In the genomic region with DNA sequence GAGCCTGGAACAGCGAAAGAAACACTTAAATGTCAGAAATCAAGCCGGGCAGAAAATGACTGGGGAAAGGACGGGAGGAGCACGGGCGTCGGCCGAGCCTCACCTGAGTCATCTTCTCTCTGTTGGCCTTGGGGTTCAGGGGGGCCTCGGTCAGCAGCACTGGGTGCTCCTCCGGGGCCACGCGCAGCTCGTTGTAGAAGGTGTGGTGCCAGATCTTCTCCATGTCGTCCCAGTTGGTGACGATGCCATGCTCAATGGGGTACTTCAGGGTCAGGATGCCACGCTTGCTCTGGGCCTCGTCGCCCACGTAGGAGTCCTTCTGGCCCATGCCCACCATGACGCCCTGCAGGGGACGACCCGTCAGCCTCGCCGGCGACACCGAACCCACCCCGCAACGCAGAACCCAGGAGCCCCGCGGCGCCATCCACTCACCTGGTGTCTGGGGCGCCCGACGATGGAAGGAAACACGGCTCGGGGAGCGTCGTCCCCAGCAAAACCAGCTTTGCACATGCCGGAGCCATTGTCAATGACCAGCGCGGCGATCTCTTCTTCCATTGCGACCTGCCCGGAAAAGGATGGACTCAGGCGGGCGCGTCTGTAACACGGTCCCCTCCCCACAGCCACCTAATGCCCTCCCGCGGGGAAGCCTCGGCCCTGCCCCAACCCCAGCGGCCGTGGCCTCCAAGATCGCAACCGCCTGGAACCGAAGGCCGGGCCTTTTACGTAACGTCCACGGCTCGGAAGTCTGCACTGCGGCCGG, we compare ENCODE assay signal across 8 cellular contexts. TPM values are rescaled to one million over a fixed set of nuclear protein-coding genes. Genes with fewer than 3 reads are reported as not detected.
A peak's percentile ranks its signal among the peaks of the same experiment; 100 is the strongest.
DNase-seq lines count a peak whose midpoint lies in the region; ATAC-seq and TF ChIP-seq lines count a peak whose summit lies in the region.

No MANE protein-coding gene starts in this region.

- peak overlapping the region; percentile 96 for H3K27ac Mint-ChIP-seq in neural progenitor cell

- H2AFZ ChIP-seq in neural progenitor cell (replicated peaks): no peak overlapping the region

- H3K27me3 ChIP-seq in BLaER1 (no peaks in the 10 kb centered on the region), neural progenitor cell (peaks cover 29% of the 10 kb centered on the region)

- peaks cover 39% of the 10 kb centered on the region for H3K36me3 Mint-ChIP-seq in neural progenitor cell

- H3K27me3 Mint-ChIP-seq in neural progenitor cell (ENCODE audit: insufficient read depth, low read depth): peaks cover 43% of the 10 kb centered on the region

- peak; percentile 1 for ATAC-seq in HG02759 (IDR thresholded peaks at IDR 0.05; ENCODE audit: unreplicated experiment)

- peaks cover 9% of the 10 kb centered on the region; the same call in 1 of the 2 replicates for H3K9me3 ChIP-seq in BLaER1
- no peaks in the 10 kb centered on the region for H3K9me3 ChIP-seq in neural progenitor cell (ENCODE audit: low read depth)

- peak overlapping the region; percentile 97 for H3K4me3 ChIP-seq in BLaER1
- peak overlapping the region; percentile 98 for H3K4me3 ChIP-seq in neural progenitor cell

- peak overlapping the region; percentile 98 for H3K4me3 Mint-ChIP-seq in neural progenitor cell

- peak; percentile 51 for DNase-seq in activated CD4-positive, alpha-beta T cell treated with anti-CD3 and anti-CD28 coated beads for 48 hours
- DNase-seq in epithelial cell of prostate (ENCODE audit: low read depth, low spot score): no peak
- no peak for DNase-seq in neural progenitor cell (ENCODE audit: low spot score)
- no peak for DNase-seq in DMS 273 treated with DMSO at 0.1 percent for 48 hours (lab: John Stamatoyannopoulos, UW)
- DNase-seq in occipital lobe (lab: John Stamatoyannopoulos, UW): no peak
- DNase-seq in kidney glomerular epithelial cell (lab: John Stamatoyannopoulos, UW): no peak

- H3K27ac ChIP-seq in BLaER1 (peak overlapping the region; percentile 89), epithelial cell of prostate (peak overlapping the region; percentile 100), neural progenitor cell (peak overlapping the region; percentile 84)

- H3K4me1 ChIP-seq in BLaER1 (peaks cover 39% of the 10 kb centered on the region), neural progenitor cell (peaks cover 23% of the 10 kb centered on the region)

- H3K79me2 ChIP-seq in neural progenitor cell (ENCODE audit: low read depth): peaks cover 47% of the 10 kb centered on the region

- H3K4me2 ChIP-seq in BLaER1: peak overlapping the region; percentile 97
- peak overlapping the region; percentile 97 for H3K4me2 ChIP-seq in neural progenitor cell

- H3K36me3 ChIP-seq in BLaER1 (peaks cover 40% of the 10 kb centered on the region), neural progenitor cell (no peaks in the 10 kb centered on the region)

- H3K9ac ChIP-seq in BLaER1 (peak overlapping the region; percentile 96), neural progenitor cell (peak overlapping the region; percentile 93)

- peaks cover 50% of the 10 kb centered on the region for H3K4me1 Mint-ChIP-seq in neural progenitor cell

- peaks cover 80% of the 10 kb centered on the region for H3F3A ChIP-seq in neural progenitor cell (ENCODE audit: low read depth)

- TF ChIP-seq CTCF in neural progenitor cell (IDR thresholded peaks at IDR 0.05): no peak

- peaks cover 10% of the 10 kb centered on the region for H3K9me3 Mint-ChIP-seq in neural progenitor cell

- peaks cover 69% of the 10 kb centered on the region for H4K20me1 ChIP-seq in BLaER1
- H4K20me1 ChIP-seq in neural progenitor cell (ENCODE audit: low read depth): peaks cover 56% of the 10 kb centered on the region

RNA-seq across cellular contexts. Expression of a gene that starts 0.6 kb away (rescaled TPM):
- total RNA-seq in neural progenitor cell (ENCODE audit: low replicate concordance) (1,228 and 2,405 TPM in 2 replicates), occipital lobe (3,469 TPM)

RNA-seq across cellular contexts. Expression of a gene that starts 16.2 kb away (rescaled TPM):
- 0.28 TPM in 1 of 2 replicates, not detected in the other for total RNA-seq in neural progenitor cell (ENCODE audit: low replicate concordance)
- 5.6 TPM for total RNA-seq in occipital lobe

RNA-seq across cellular contexts. Expression of a gene that starts 40.2 kb away (rescaled TPM):
- total RNA-seq in neural progenitor cell (ENCODE audit: low replicate concordance): 9.7 and 36.5 TPM in 2 replicates
- total RNA-seq in occipital lobe: 24.2 TPM
